In the genomic region with DNA sequence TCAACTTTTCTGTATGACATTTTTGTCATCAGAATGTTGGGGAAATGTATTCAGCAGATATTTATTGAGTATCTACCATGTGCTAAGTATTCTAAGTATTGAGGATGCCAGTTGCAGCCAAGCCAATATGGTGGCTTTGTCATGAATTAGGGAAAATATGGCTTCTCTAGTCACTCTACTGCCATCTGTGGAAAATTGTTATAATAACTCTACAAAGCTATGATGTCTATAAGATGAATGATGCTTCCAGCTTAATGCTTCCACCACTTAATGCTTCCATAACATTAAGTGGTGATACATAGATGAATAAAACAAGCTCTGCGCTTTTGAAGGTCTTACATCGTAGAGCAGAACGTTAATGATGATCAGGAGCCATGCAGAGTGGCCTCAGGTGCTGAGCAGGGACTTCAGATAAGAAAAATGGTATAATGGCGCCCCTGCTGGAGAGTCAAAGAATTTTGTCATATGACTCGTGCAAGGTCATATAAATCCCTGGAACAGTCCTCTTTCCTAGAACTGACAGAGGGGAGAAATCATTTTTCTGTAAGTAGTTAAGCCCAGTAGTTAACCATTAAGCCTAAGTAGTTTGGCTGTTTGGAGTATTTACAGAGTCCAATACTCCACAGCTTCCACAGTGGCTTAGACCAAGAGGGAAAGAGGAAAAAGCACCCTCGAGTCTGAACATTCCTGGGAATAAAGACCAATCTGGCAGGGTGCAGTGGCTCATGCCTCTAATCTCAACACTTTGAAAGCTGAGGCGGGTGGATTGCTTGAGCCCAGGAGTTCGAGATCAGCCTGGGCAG, we compare ENCODE assay signal across 8 cellular contexts. TPM values are rescaled to one million over a fixed set of nuclear protein-coding genes. Genes with fewer than 3 reads are reported as not detected.
DNase-seq lines count a peak whose midpoint lies in the region; ATAC-seq lines count a peak whose summit lies in the region.

No MANE protein-coding gene starts in this region.

- H3K27ac Mint-ChIP-seq in activated naive CD4-positive, alpha-beta T cell treated with anti-CD3 and anti-CD28 coated beads, Interleukin-2, amount 50 U/mL, for 24 hours, result peak overlapping the region; percentile 41

- DNase-seq in ELR (ENCODE audit: low read depth) (peak; percentile 77), M059J (ENCODE audit: low read depth) (peak; percentile 69), SK-MEL-5 (ENCODE audit: low read depth, low spot score) (peak; percentile 86), iris pigment epithelial cell (ENCODE audit: low read depth) (peak; percentile 61)
- DNase-seq in stimulated activated CD8-positive, alpha-beta memory T cell treated with anti-CD3 and anti-CD28 coated beads, Interleukin-4, amount 100 ng/mL, for 48 hours, result peak; percentile 68

- no peaks in the 10 kb centered on the region for H3K9me3 Mint-ChIP-seq in activated naive CD4-positive, alpha-beta T cell treated with anti-CD3 and anti-CD28 coated beads, Interleukin-2, amount 50 U/mL, for 24 hours

- H3K36me3 Mint-ChIP-seq in activated naive CD4-positive, alpha-beta T cell treated with anti-CD3 and anti-CD28 coated beads, Interleukin-2, amount 50 U/mL, for 24 hours, result no peaks in the 10 kb centered on the region

- ATAC-seq in HG03378 (IDR thresholded peaks at IDR 0.05; ENCODE audit: unreplicated experiment) (no peak), GM21786 (IDR thresholded peaks at IDR 0.05; ENCODE audit: unreplicated experiment) (no peak)

- no peaks in the 10 kb centered on the region for H3K27me3 Mint-ChIP-seq in activated naive CD4-positive, alpha-beta T cell treated with anti-CD3 and anti-CD28 coated beads, Interleukin-2, amount 50 U/mL, for 24 hours

- H3K4me3 Mint-ChIP-seq in activated naive CD4-positive, alpha-beta T cell treated with anti-CD3 and anti-CD28 coated beads, Interleukin-2, amount 50 U/mL, for 24 hours, result no peak overlapping the region

- peaks cover 51% of the 10 kb centered on the region for H3K4me1 Mint-ChIP-seq in activated naive CD4-positive, alpha-beta T cell treated with anti-CD3 and anti-CD28 coated beads, Interleukin-2, amount 50 U/mL, for 24 hours

- in situ Hi-C loops in SK-MEL-5 (cut with HindIII; ENCODE audit: low pct_unique_long_range_greater_than_20kb, low sequenced_read_pairs), result no loop called here

RNA-seq across cellular contexts. Expression of gene TMIGD1, which starts 2.7 kb away (rescaled TPM):
- not detected in 2 replicates for total RNA-seq in M059J (2014; rRNA removed; shearing (Covaris generic))
- total RNA-seq in SK-MEL-5 (2014; rRNA removed; shearing (Covaris generic)), result not detected in 2 replicates
- not detected in 2 replicates for polyA plus RNA-seq in SK-MEL-5 (2015; cell fraction: cytosol; rRNA removed)
- polyA plus RNA-seq in SK-MEL-5 (2015; cell fraction: nucleus; rRNA removed), result not detected in 2 replicates

RNA-seq across cellular contexts. Expression of gene CPD, which starts 42.2 kb away (rescaled TPM):
- 29.6 and 52.3 TPM in 2 replicates for total RNA-seq in M059J (2014; rRNA removed; shearing (Covaris generic))
- 41.9 and 53.2 TPM in 2 replicates for total RNA-seq in SK-MEL-5 (2014; rRNA removed; shearing (Covaris generic))
- 17.1 and 19.3 TPM in 2 replicates for polyA plus RNA-seq in SK-MEL-5 (2015; cell fraction: cytosol; rRNA removed)
- 5.8 and 8.6 TPM in 2 replicates for polyA plus RNA-seq in SK-MEL-5 (2015; cell fraction: nucleus; rRNA removed)

RNA-seq across cellular contexts. Expression of gene BLMH, which starts 44.8 kb away (rescaled TPM):
- total RNA-seq in M059J (2014; rRNA removed; shearing (Covaris generic)), result 18.9 and 33.6 TPM in 2 replicates
- 24.0 and 25.8 TPM in 2 replicates for total RNA-seq in SK-MEL-5 (2014; rRNA removed; shearing (Covaris generic))
- 36.4 and 39.6 TPM in 2 replicates for polyA plus RNA-seq in SK-MEL-5 (2015; cell fraction: cytosol; rRNA removed)
- 36.3 and 49.8 TPM in 2 replicates for polyA plus RNA-seq in SK-MEL-5 (2015; cell fraction: nucleus; rRNA removed)
